8 cellular contexts compared by ENCODE assay signal in genomic region chr16:13919330-13919682, GRCh38. TPM values are rescaled to one million over a fixed set of nuclear protein-coding genes. Genes with fewer than 3 reads are reported as not detected.
DNase-seq lines count a peak whose midpoint lies in the region; TF ChIP-seq lines count a peak whose summit lies in the region.

No MANE protein-coding gene starts in this region.

- WGBS in GM23248 (ENCODE audit: low coverage in 1 of 2, low lambda C conversion rate in 2 of 2, missing lambda C conversion rate in 2 of 2), 2 experiments: 0 to 1% methylated on average over 3 of the region's 3 CpGs
- WGBS in spleen, 5 donors: 0 to 3% (median 1%) methylated on average over 3 of the region's 3 CpGs

- peaks cover 10% of the 10 kb centered on the region for H3K4me1 ChIP-seq in ACC112 (ENCODE audit: control insufficient read depth, insufficient read depth, low read length, unreplicated experiment)
- H3K4me1 ChIP-seq in GM23248 (ENCODE audit: insufficient read depth): no peaks in the 10 kb centered on the region
- peaks cover 0 to 35% (median 24%) of the 10 kb centered on the region in 6 donors for H3K4me1 ChIP-seq in spleen

- H3F3A ChIP-seq in GM23248 (ENCODE audit: insufficient read depth): 0 out of 2 replicates have a peak, but pooled peaks cover 3% of the 10 kb centered on the region

- no peaks in the 10 kb centered on the region for H3K9me3 ChIP-seq in GM23248 (ENCODE audit: low read depth)
- no peaks in the 10 kb centered on the region for H3K9me3 ChIP-seq in spleen

- H3K4me2 ChIP-seq in GM23248 (ENCODE audit: unreplicated experiment): peak overlapping the region; percentile 56

- H3K4me3 ChIP-seq in ACC112 (ENCODE audit: low read depth, low read length): peak overlapping the region; percentile 96
- H3K4me3 ChIP-seq in GM23248: peak overlapping the region; percentile 47
- H3K4me3 ChIP-seq in spleen: peak overlapping the region in 5 of 8 donors; percentile 3 to 93 (median 83)

- H3K36me3 ChIP-seq in ACC112 (ENCODE audit: insufficient read depth, low read length) (no peaks in the 10 kb centered on the region), GM23248 (ENCODE audit: low read depth) (no peaks in the 10 kb centered on the region), spleen (peaks cover 0 to 18% (median 5%) of the 10 kb centered on the region in 6 donors)

- no peaks in the 10 kb centered on the region for H3K9me2 ChIP-seq in GM23248 (ENCODE audit: insufficient read depth)

- no peak for TF ChIP-seq POLR2A in spleen (IDR thresholded peaks at IDR 0.05)

- H3K27ac ChIP-seq in ACC112 (ENCODE audit: low read depth, low read length) (peak overlapping the region; percentile 11; the same call in 1 of the 2 replicates), GM23248 (no peak overlapping the region), spleen (peak overlapping the region in 7 of 8 donors; percentile 24 to 89 (median 78))

- H2AFZ ChIP-seq in ACC112 (ENCODE audit: low read length, unreplicated experiment): peak overlapping the region; percentile 45
- peak overlapping the region; percentile 59; the same call in 1 of the 2 replicates for H2AFZ ChIP-seq in GM23248

- DNase-seq in GM23248 (peak; percentile 70), NCI-H748 (lab: John Stamatoyannopoulos, UW; ENCODE audit: unreplicated experiment) (peak; percentile 68), astrocyte of the hippocampus (ENCODE audit: low read depth, low spot score) (peak; percentile 61), iPS-NIHi11 (ENCODE audit: low spot score) (peak; percentile 8), spleen (no peak), T-helper 9 cell (no peak)
- DNase-seq in activated CD4-positive, CD25-positive, alpha-beta regulatory T cell (lab: John Stamatoyannopoulos, UW): no peak

- in situ Hi-C loops in GM23248 (cut with MboI): no loop called here

- peaks cover 8% of the 10 kb centered on the region for H3K79me2 ChIP-seq in ACC112 (ENCODE audit: control insufficient read depth, insufficient read depth, low read length, unreplicated experiment)
- H3K79me2 ChIP-seq in GM23248 (ENCODE audit: insufficient read depth): peaks cover 18% of the 10 kb centered on the region

- H4K20me1 ChIP-seq in GM23248 (ENCODE audit: insufficient read depth): no peaks in the 10 kb centered on the region

- intact Hi-C loops in spleen (cut with DNase I; ENCODE audit: low total_unique reads): no loop called here

- no peak for TF ChIP-seq CTCF in spleen (IDR thresholded peaks at IDR 0.05 in 8 of 11, conservative IDR thresholded peaks at IDR 0.05 in 3 of 11)

- 0 out of 2 replicates have a peak overlapping the region, but pooled peaks have one; percentile 21 for H3K9ac ChIP-seq in GM23248

- H3K27me3 ChIP-seq in ACC112 (ENCODE audit: insufficient read depth, low read length): peaks cover 11% of the 10 kb centered on the region
- H3K27me3 ChIP-seq in GM23248 (replicated peaks; ENCODE audit: insufficient read depth): 0 out of 2 replicates have a peak, but pooled peaks cover 6% of the 10 kb centered on the region
- no peaks in the 10 kb centered on the region for H3K27me3 ChIP-seq in spleen (replicated peaks in 1 of 7)

RNA-seq across cellular contexts. Expression of gene ERCC4, which starts 0.6 kb away (rescaled TPM):
- 7.5 and 14.3 TPM in 2 replicates for total RNA-seq in GM23248 (2014; rRNA removed; shearing (Covaris generic))
- 19.3 and 20.1 TPM in 2 replicates for polyA plus RNA-seq in GM23248 (2016; fragmentation: Nextera tagmentation; extraction: Ambion mirVana)
- 10 to 100 TPM in 4 of 7 donors, 1 to 10 TPM in 3; 5.9 to 15.2 (median 12.5) TPM for total RNA-seq in spleen
- polyA plus RNA-seq in spleen: 1 to 10 TPM; 1.1 to 2.3 (median 1.5) TPM

Comparison
In these comparisons a context has a peak if more than half of its experiments do, and no peak if none do; other contexts are left out.
1. DNase-seq: peak in GM23248 (single experiment), NCI-H748 (single experiment), astrocyte of the hippocampus (single experiment) and iPS-NIHi11 (single experiment); none in spleen (single experiment), T-helper 9 cell (single experiment) and activated CD4-positive, CD25-positive, alpha-beta regulatory T cell (0 of 4).
2. Peak in every context shown above with its lines, with median percentiles within 50 percentile points of each other: H3K4me3 ChIP-seq.